ENCODE assay signal across 13 cellular contexts in the genomic region with DNA sequence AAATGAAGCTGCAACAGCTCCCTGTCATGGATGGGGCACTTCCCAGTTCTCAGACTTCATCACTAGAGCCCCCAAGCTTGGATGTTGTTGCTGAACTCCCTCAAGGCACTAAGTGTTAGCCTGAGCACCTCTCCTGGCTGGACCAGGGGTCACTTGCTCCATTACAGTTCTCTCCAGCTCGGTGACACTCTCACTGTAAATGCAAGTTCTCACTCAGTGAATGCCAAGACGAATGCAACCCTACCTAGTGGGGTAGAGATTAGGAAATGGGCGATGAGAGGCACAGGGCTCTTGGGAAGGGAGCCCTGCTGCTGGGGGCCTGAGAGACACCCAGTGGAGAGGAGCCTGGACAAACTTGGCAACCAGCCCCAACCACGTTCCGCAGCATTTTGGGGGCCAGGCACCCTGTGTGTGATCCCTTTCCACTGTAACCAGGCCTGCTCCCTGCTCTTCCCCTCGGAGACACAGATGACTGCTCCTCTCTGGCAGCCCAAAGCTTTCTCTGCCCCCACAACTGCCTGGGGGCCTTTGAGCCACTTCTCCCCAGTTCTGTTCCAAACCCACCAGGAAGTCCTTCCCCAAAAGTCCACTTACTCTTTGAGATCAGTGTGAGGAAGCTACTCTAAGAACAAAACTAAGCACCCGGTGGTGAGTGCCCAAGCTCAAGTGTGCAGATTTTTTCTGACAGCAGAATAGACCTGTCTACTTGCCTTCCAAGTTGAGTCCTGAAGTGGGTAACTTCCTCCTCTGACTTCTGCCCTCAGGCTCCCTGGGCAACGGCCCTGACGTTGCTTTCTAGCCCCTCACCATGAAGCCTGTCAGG. TPM values are rescaled to one million over a fixed set of nuclear protein-coding genes. Genes with fewer than 3 reads are reported as not detected.
DNase-seq lines count a peak whose midpoint lies in the region; ATAC-seq, FAIRE-seq and TF ChIP-seq lines count a peak whose summit lies in the region.
"Had no signal": no experiment of that assay in that cellular context is flagged by ENCODE, and none has a peak within 500 bp of the region (broad histone marks: within the 10 kb centered on the region; RNA-seq: fewer than 3 reads in every experiment).

No MANE protein-coding gene starts in this region.

- ATAC-seq in GM21381 (IDR thresholded peaks at IDR 0.05; ENCODE audit: unreplicated experiment) (no peak), GM18517 (IDR thresholded peaks at IDR 0.05; ENCODE audit: unreplicated experiment) (no peak)

- no peaks in the 10 kb centered on the region for H3K79me2 ChIP-seq in smooth muscle cell (ENCODE audit: low read depth)

- H3K4me1 Mint-ChIP-seq in glutamatergic neuron (ENCODE audit: low read depth, unreplicated experiment), result peaks cover 64% of the 10 kb centered on the region

- H3K27me3 Mint-ChIP-seq in glutamatergic neuron (ENCODE audit: unreplicated experiment), result peaks cover 18% of the 10 kb centered on the region
- H3K27me3 Mint-ChIP-seq: activated naive CD4-positive, alpha-beta T cell treated with anti-CD3 and anti-CD28 coated beads, Interleukin-2, amount 50 U/mL, for 24 hours had no signal

- peak; percentile 68 for FAIRE-seq in GM12891 (lab: Jason Lieb, UNC)
- FAIRE-seq: urothelium cell line had no signal

- H3K27ac Mint-ChIP-seq in glutamatergic neuron (ENCODE audit: unreplicated experiment), result peak overlapping the region; percentile 93
- H3K27ac Mint-ChIP-seq: activated naive CD4-positive, alpha-beta T cell treated with anti-CD3 and anti-CD28 coated beads, Interleukin-2, amount 50 U/mL, for 24 hours had no signal

- peak overlapping the region; percentile 52 for H3K27ac ChIP-seq in skeletal muscle tissue (ENCODE audit: low read depth, low read length)
- H3K27ac ChIP-seq in smooth muscle cell (ENCODE audit: low read depth), result no peak overlapping the region

- no peak overlapping the region for H2AFZ ChIP-seq in smooth muscle cell (ENCODE audit: low read depth)

- H3K9ac ChIP-seq in skeletal muscle tissue (ENCODE audit: low read depth in 1 of 3, low read length in 3 of 3) (no peak overlapping the region), smooth muscle cell (ENCODE audit: low read depth) (no peak overlapping the region)

- no peak for TF ChIP-seq CTCF in glutamatergic neuron (IDR thresholded peaks at IDR 0.05; ENCODE audit: partially characterized antibody, unreplicated experiment)
- TF ChIP-seq CTCF in smooth muscle cell (IDR thresholded peaks at IDR 0.05; ENCODE audit: borderline replicate concordance, insufficient read depth, poor library complexity, severe bottlenecking), result no peak

- peaks cover 4% of the 10 kb centered on the region for H3F3A ChIP-seq in smooth muscle cell (ENCODE audit: low read depth)

- 0 out of 2 replicates have a peak, but pooled peaks have one; percentile 16 for TF ChIP-seq POLR2A in GM12891 (IDR thresholded peaks at IDR 0.05; ENCODE audit: low read depth, low read length)

- no peak for DNase-seq in GM12891 (ENCODE audit: insufficient read length, low spot score)
- peak; percentile 17 for DNase-seq in NCI-H69 (lab: John Stamatoyannopoulos, UW)
- no peak for DNase-seq in glutamatergic neuron
- no peak for DNase-seq in smooth muscle cell (lab: John Stamatoyannopoulos, UW; ENCODE audit: unreplicated experiment)
- no peak for DNase-seq in NCI-H2171 treated with DMSO at 0.1 percent for 48 hours (lab: John Stamatoyannopoulos, UW)
- DNase-seq: NCI-H1930; stimulated activated CD4-positive, alpha-beta T cell treated with anti-CD3 and anti-CD28 coated beads, Interleukin-15, amount 100 ng/mL, for 24 hours had no signal

- WGBS in smooth muscle cell (ENCODE audit: low lambda C conversion rate), result 86% methylated on average over 9 of the region's 9 CpGs

- H3K36me3 Mint-ChIP-seq in glutamatergic neuron (ENCODE audit: unreplicated experiment), result peaks cover 8% of the 10 kb centered on the region

- peaks cover 21% of the 10 kb centered on the region for H3K9me3 Mint-ChIP-seq in glutamatergic neuron (ENCODE audit: unreplicated experiment)
- H3K9me3 Mint-ChIP-seq: activated naive CD4-positive, alpha-beta T cell treated with anti-CD3 and anti-CD28 coated beads, Interleukin-2, amount 50 U/mL, for 24 hours had no signal

- H3K4me3 Mint-ChIP-seq in glutamatergic neuron (ENCODE audit: unreplicated experiment), result peak overlapping the region; percentile 46
- H3K4me3 Mint-ChIP-seq: activated naive CD4-positive, alpha-beta T cell treated with anti-CD3 and anti-CD28 coated beads, Interleukin-2, amount 50 U/mL, for 24 hours had no signal

- H3K9me3 ChIP-seq in skeletal muscle tissue (ENCODE audit: control insufficient read depth in 3 of 3, low read length in 3 of 3), result no peaks in the 10 kb centered on the region
- H3K9me3 ChIP-seq in smooth muscle cell (replicated peaks; ENCODE audit: low read depth), result no peaks in the 10 kb centered on the region

- H3K4me1 ChIP-seq in skeletal muscle tissue (ENCODE audit: control insufficient read depth in 3 of 3, insufficient read depth in 3 of 3, low read length in 3 of 3) (peaks cover 27 to 52% (median 41%) of the 10 kb centered on the region in 3 donors), smooth muscle cell (ENCODE audit: low read depth) (peaks cover 23% of the 10 kb centered on the region)

- peaks cover 13 to 21% (median 18%) of the 10 kb centered on the region in 3 donors for H3K36me3 ChIP-seq in skeletal muscle tissue (ENCODE audit: control insufficient read depth in 3 of 3, insufficient read depth in 3 of 3, low read length in 3 of 3)
- H3K36me3 ChIP-seq in smooth muscle cell (ENCODE audit: low read depth), result peaks cover 3% of the 10 kb centered on the region

- H3K4me3 ChIP-seq in skeletal muscle tissue (ENCODE audit: low read length in 3 of 3) (no peak overlapping the region), smooth muscle cell (no peak overlapping the region)

- H3K27me3 ChIP-seq in skeletal muscle tissue (ENCODE audit: control insufficient read depth in 3 of 3, insufficient read depth in 3 of 3, low read length in 3 of 3) (peaks cover 0 to 16% (median 0%) of the 10 kb centered on the region in 3 donors), smooth muscle cell (ENCODE audit: low read depth) (no peaks in the 10 kb centered on the region)

- H4K20me1 ChIP-seq in smooth muscle cell (ENCODE audit: low read depth), result no peaks in the 10 kb centered on the region

- H3K4me2 ChIP-seq in smooth muscle cell, result no peak overlapping the region

TF ChIP-seq in GM12891, 5 proteins besides CTCF, POLR2A, EP300 and RAD21:
- TF ChIP-seq POLR2AphosphoS5 (IDR thresholded peaks at IDR 0.05; ENCODE audit: low read depth, low read length) (no peak), TAF1 (IDR thresholded peaks at IDR 0.05; ENCODE audit: low read depth, low read length) (no peak), POU2F2 (IDR thresholded peaks at IDR 0.05; ENCODE audit: low read depth, low read length) (no peak), SPI1 (IDR thresholded peaks at IDR 0.05; ENCODE audit: low read depth, low read length) (no peak), PAX5 (IDR thresholded peaks at IDR 0.05; ENCODE audit: insufficient read depth, low read length, severe bottlenecking) (no peak)

RNA-seq across cellular contexts. Expression of a gene that starts 8.0 kb away (rescaled TPM):
- polyA plus RNA-seq in GM12891 (2012; ENCODE audit: low read depth, missing spikeins), result 13.8 TPM
- total RNA-seq in glutamatergic neuron (ENCODE audit: unreplicated experiment), result 0.34 TPM
- 3.7 TPM for total RNA-seq in skeletal muscle tissue
- total RNA-seq in smooth muscle cell, result 1.3 and 2.0 TPM in 2 replicates
- polyA plus RNA-seq in smooth muscle cell, result 0.09 and 1.6 TPM in 2 replicates

RNA-seq across cellular contexts. Expression of a gene that starts 43.8 kb away (rescaled TPM):
- polyA plus RNA-seq in GM12891 (2012; ENCODE audit: low read depth, missing spikeins), result 0.10 TPM
- 0.15 TPM for total RNA-seq in glutamatergic neuron (ENCODE audit: unreplicated experiment)
- total RNA-seq in skeletal muscle tissue, result 37.1 TPM
- total RNA-seq in smooth muscle cell, result 40.9 and 41.9 TPM in 2 replicates
- polyA plus RNA-seq in smooth muscle cell, result 67.2 and 103 TPM in 2 replicates
- total RNA-seq: kidney epithelial cell had no signal

Comparison
In these comparisons a context has a peak if more than half of its experiments do, and no peak if none do; other contexts are left out.
1. RNA of a gene that starts 43.8 kb away (total RNA-seq): 40.9 to 41.9 TPM in smooth muscle cell and 37.1 TPM in skeletal muscle tissue (single experiment); 0.15 TPM in glutamatergic neuron (single experiment); every median in the first group is over 10 times any median in the second.